In the genomic region with DNA sequence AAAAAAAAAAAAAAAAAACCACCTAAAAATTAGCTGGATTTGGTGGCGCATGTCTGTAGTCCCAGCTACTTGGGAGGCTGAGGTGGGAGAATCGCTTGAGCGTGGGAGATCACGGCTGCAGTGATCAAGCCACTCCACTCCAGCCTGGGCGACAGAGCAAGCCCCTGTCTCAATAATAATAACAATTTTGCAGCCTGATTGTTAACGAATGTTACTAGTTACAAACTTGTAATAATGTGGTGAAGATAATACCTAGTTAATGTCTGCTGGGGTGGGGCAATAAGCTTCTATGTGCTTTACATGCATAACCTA, we compare ENCODE assay signal across 12 cellular contexts. TPM values are rescaled to one million over a fixed set of nuclear protein-coding genes. Genes with fewer than 3 reads are reported as not detected.
DNase-seq lines count a peak whose midpoint lies in the region; ATAC-seq, FAIRE-seq and TF ChIP-seq lines count a peak whose summit lies in the region.
"Had no signal": no experiment of that assay in that cellular context is flagged by ENCODE, and none has a peak within 500 bp of the region (broad histone marks: within the 10 kb centered on the region; RNA-seq: fewer than 3 reads in every experiment).

No MANE protein-coding gene starts in this region.

- TF ChIP-seq POLR2A in GM12878 (IDR thresholded peaks at IDR 0.05; ENCODE audit: low read depth, low read length) = no peak

- peaks cover 4% of the 10 kb centered on the region for H3K36me3 Mint-ChIP-seq in T-helper 2 cell treated with Interferon-gamma antibody and Interleukin-4, amounts not matched to agents 5 μg/mL and 100 μg/mL, for 36 hours (ENCODE audit: low read depth)
- peaks cover 8% of the 10 kb centered on the region for H3K36me3 Mint-ChIP-seq in IgD-negative memory B cell
- peaks cover 13% of the 10 kb centered on the region for H3K36me3 Mint-ChIP-seq in nephron progenitor cell (ENCODE audit: low read depth)

- POLR2A ChIA-PET in GM12878 (lab: Charles Lee) = interaction anchor here (0.5 to 2.3 kb wide), 8 partner anchors 11 to 1430 kb away, joined by 3 to 17 read pairs (median 4); no protein-coding TSS in a partner anchor

- H3K4me1 ChIP-seq in GM12878 (ENCODE audit: control insufficient read depth, insufficient read depth, low read length) (peaks cover 4% of the 10 kb centered on the region; the same call in 1 of the 2 replicates), right cardiac atrium (ENCODE audit: control insufficient read depth, insufficient read depth, low read length) (no peaks in the 10 kb centered on the region)

- peaks cover 6% of the 10 kb centered on the region for H3K27me3 Mint-ChIP-seq in T-helper 2 cell treated with Interferon-gamma antibody and Interleukin-4, amounts not matched to agents 5 μg/mL and 100 μg/mL, for 36 hours (ENCODE audit: low read depth)
- H3K27me3 Mint-ChIP-seq in IgD-negative memory B cell = no peaks in the 10 kb centered on the region
- H3K27me3 Mint-ChIP-seq in nephron progenitor cell (ENCODE audit: low read depth, poor library complexity) = peaks cover 22% of the 10 kb centered on the region

- intact Hi-C loops in GM12878 (cut with micrococcal nuclease; ENCODE audit: unreplicated experiment) = no loop called here
- intact Hi-C loops in right cardiac atrium (cut with DNase I) = no loop called here

- in situ Hi-C loops in GM12878 (cut with MboI) = no loop called here

- RAD21 ChIA-PET in GM12878 (lab: Charles Lee; ENCODE audit: unreplicated experiment) = interaction anchor here (0.7 to 2.8 kb wide), 8 partner anchors 9 to 573 kb away, joined by 4 to 13 read pairs (median 5); partner anchors contain the start of genes KLLN and PTEN

- DNase-seq in T-helper 2 cell treated with Interferon-gamma antibody and Interleukin-4, amounts not matched to agents 5 μg/mL and 100 μg/mL, for 36 hours (ENCODE audit: low spot score) = no peak
- no peak for DNase-seq in T-helper 2 cell
- no peak for DNase-seq in GM12878 (ENCODE audit: low read depth, low spot score)
- no peak for DNase-seq in nephron progenitor cell
- DNase-seq in right cardiac atrium = no peak
- no peak for DNase-seq in HuH-7 (ENCODE audit: low spot score)
- DNase-seq: activated gamma-delta T cell, MG63, NCI-H2227 treated with DMSO at 0.1 percent for 48 hours had no signal

- H4K20me1 ChIP-seq in GM12878 (ENCODE audit: control insufficient read depth, insufficient read depth) = no peaks in the 10 kb centered on the region

- TF ChIP-seq EP300 in GM12878 (IDR thresholded peaks at IDR 0.05; ENCODE audit: borderline replicate concordance in 1 of 2, control insufficient read depth in 1 of 2, low read depth in 2 of 2, low read length in 2 of 2) = no peak

- TF ChIP-seq RAD21 in GM12878 (IDR thresholded peaks at IDR 0.05; ENCODE audit: insufficient read depth, low read depth, low read length) = no peak

- TF ChIP-seq CTCF in GM12878 (IDR thresholded peaks at IDR 0.05 in 2 of 3, conservative IDR thresholded peaks at IDR 0.05 in 1 of 3; ENCODE audit: control insufficient read depth in 2 of 3, extremely low read depth in 1 of 3, insufficient read depth in 1 of 3, low read depth in 3 of 3, low read length in 3 of 3) = no peak
- no peak for TF ChIP-seq CTCF in nephron progenitor cell (IDR thresholded peaks at IDR 0.05)

- H3K9me3 Mint-ChIP-seq in T-helper 2 cell treated with Interferon-gamma antibody and Interleukin-4, amounts not matched to agents 5 μg/mL and 100 μg/mL, for 36 hours = no peaks in the 10 kb centered on the region
- H3K9me3 Mint-ChIP-seq in IgD-negative memory B cell (no peaks in the 10 kb centered on the region), nephron progenitor cell (no peaks in the 10 kb centered on the region)

- no peak overlapping the region for H3K27ac ChIP-seq in GM12878 (ENCODE audit: control insufficient read depth, insufficient read depth)
- no peak overlapping the region for H3K27ac ChIP-seq in right cardiac atrium (ENCODE audit: low read length)

- H3K4me1 Mint-ChIP-seq in T-helper 2 cell treated with Interferon-gamma antibody and Interleukin-4, amounts not matched to agents 5 μg/mL and 100 μg/mL, for 36 hours (ENCODE audit: low read depth) = peaks cover 27% of the 10 kb centered on the region
- H3K4me1 Mint-ChIP-seq in IgD-negative memory B cell (peaks cover 24 to 31% (median 25%) of the 10 kb centered on the region in 3 donors), nephron progenitor cell (peaks cover 30% of the 10 kb centered on the region)

- H2AFZ ChIP-seq in GM12878 (ENCODE audit: control insufficient read depth, low read depth, low read length) = no peak overlapping the region

- ATAC-seq in GM12878 = no peak
- no peak for ATAC-seq in GM18519 (IDR thresholded peaks at IDR 0.05; ENCODE audit: low FRiP score, unreplicated experiment)
- ATAC-seq in right cardiac atrium = no peak

- H3K4me2 ChIP-seq in GM12878 (ENCODE audit: control insufficient read depth, insufficient read depth) = 0 out of 2 replicates have a peak overlapping the region, but pooled peaks have one; percentile 44

- SMC1A ChIA-PET in GM12878 (lab: Charles Lee; ENCODE audit: uncharacterized antibody, unreplicated experiment) = interaction anchor here (1.2 to 3.7 kb wide), 8 partner anchors 10 to 296 kb away, joined by 3 to 21 read pairs (median 6); no protein-coding TSS in a partner anchor

- H3K27ac Mint-ChIP-seq in T-helper 2 cell treated with Interferon-gamma antibody and Interleukin-4, amounts not matched to agents 5 μg/mL and 100 μg/mL, for 36 hours = no peak overlapping the region
- peak overlapping the region in 2 of 3 donors; percentile 97 to 100 for H3K27ac Mint-ChIP-seq in IgD-negative memory B cell
- no peak overlapping the region for H3K27ac Mint-ChIP-seq in nephron progenitor cell

- H3K9me3 ChIP-seq in GM12878 (replicated peaks; ENCODE audit: control insufficient read depth, insufficient read depth, low read length) = no peaks in the 10 kb centered on the region
- no peaks in the 10 kb centered on the region for H3K9me3 ChIP-seq in right cardiac atrium (ENCODE audit: control insufficient read depth, low read length)
- H3K9me3 ChIP-seq: MG63 had no signal

- peaks cover 42% of the 10 kb centered on the region for H3K79me2 ChIP-seq in GM12878 (ENCODE audit: control insufficient read depth, insufficient read depth, low read length)

- CTCF ChIA-PET in GM12878 (lab: Yijun Ruan, JAX) = interaction anchor here (0.6 to 1.6 kb wide), 6 partner anchors 9 to 733 kb away, joined by 3 to 7 read pairs (median 4); no protein-coding TSS in a partner anchor

- H3K4me3 ChIP-seq in GM12878 = no peak overlapping the region
- no peak overlapping the region for H3K4me3 ChIP-seq in right cardiac atrium (ENCODE audit: low read length)

- H3K27me3 ChIP-seq in GM12878 (replicated peaks in 1 of 2; ENCODE audit: control insufficient read depth in 2 of 2, insufficient read depth in 2 of 2, low read length in 1 of 2) (no peaks in the 10 kb centered on the region), right cardiac atrium (ENCODE audit: control insufficient read depth, insufficient read depth) (no peaks in the 10 kb centered on the region)
- H3K27me3 ChIP-seq: MG63 had no signal

- no peak overlapping the region for H3K9ac ChIP-seq in GM12878 (ENCODE audit: control insufficient read depth, insufficient read depth, low read length)

- peak overlapping the region; percentile 43 for H3K4me3 Mint-ChIP-seq in T-helper 2 cell treated with Interferon-gamma antibody and Interleukin-4, amounts not matched to agents 5 μg/mL and 100 μg/mL, for 36 hours
- H3K4me3 Mint-ChIP-seq in IgD-negative memory B cell (peak overlapping the region in 3 of 4 donors; percentile 39 to 97 (median 97)), nephron progenitor cell (peak overlapping the region; percentile 60)

- 94% methylated on average over 6 of the region's 6 CpGs for WGBS in GM12878 (ENCODE audit: insufficient coverage, insufficient replicate concordance, low lambda C conversion rate, missing lambda C conversion rate)
- WGBS in right cardiac atrium = 94% methylated on average over 6 of the region's 6 CpGs

- FAIRE-seq in GM12878 (lab: Jason Lieb, UNC) = no peak
- FAIRE-seq: A204.1 had no signal

- no TSS peak for BruUV-seq in GM12878 (replicated peaks; lab: Mats Ljungman, UMichigan)

- no peaks in the 10 kb centered on the region; a peak in 1 of 4 replicates for H3K36me3 ChIP-seq in GM12878 (ENCODE audit: control insufficient read depth in 2 of 2, insufficient read depth in 2 of 2, low read length in 1 of 2)

RNA-seq across cellular contexts. Expression of gene ATAD1, which starts 1.2 kb away (rescaled TPM):
- polyA plus RNA-seq in IgD-negative memory B cell (31.9 TPM), GM12878 (2011; rRNA removed) (40.8 and 79.5 TPM in 2 replicates), GM12878 (2014; fragmentation: Illumina TruSeq; extraction: Trizol) (43.3 and 56.8 TPM in 2 replicates), GM12878 (2014; fragmentation: Nextera tagmentation; extraction: Ambion mirVana) (10 to 100 TPM; 33.6 to 35.0 TPM), GM12878 (2014; rRNA removed) (20.5 and 24.7 TPM in 2 replicates), GM12878 (2016; fragmentation: Nextera tagmentation; extraction: Ambion mirVana) (10 to 100 TPM; 58.0 to 59.3 TPM), right cardiac atrium (46.3 TPM)
- 142 and 161 TPM in 2 replicates for total RNA-seq in GM12878 (2013; cell fraction: nucleolus; rRNA removed)
- total RNA-seq in GM12878 (2014; rRNA removed) (30.3 and 35.9 TPM in 2 replicates), GM12878 (2014; rRNA removed; fragmentation: Illumina TruSeq; extraction: Trizol) (40.1 and 41.3 TPM in 2 replicates), GM12878 (2021) (37.7 and 48.9 TPM in 2 replicates), right cardiac atrium (100 to 1,000 TPM in 3 of 4 donors, 10 to 100 TPM in 1; 96.8 to 163 (median 111) TPM)
- 12.0 TPM for polyA plus RNA-seq in GM12878 (2011; ENCODE audit: low read depth)
- 9.7 and 13.3 TPM in 2 replicates for polyA plus RNA-seq in GM12878 (2011; cell fraction: cytosol; rRNA removed)
- polyA plus RNA-seq in GM12878 (2011; cell fraction: nucleus; rRNA removed) = 16.8 and 17.1 TPM in 2 replicates
- 17.4 and 29.0 TPM in 2 replicates for polyA plus RNA-seq in GM12878 (2012)
- polyA minus RNA-seq in GM12878 (2011; rRNA and poly(A)+ RNA removed) = 16.3 and 27.9 TPM in 2 replicates
- 12.7 and 13.1 TPM in 2 replicates for polyA minus RNA-seq in GM12878 (2011; cell fraction: cytosol; rRNA and poly(A)+ RNA removed)
- polyA minus RNA-seq in GM12878 (2011; cell fraction: nucleus; rRNA and poly(A)+ RNA removed) = 16.0 and 24.2 TPM in 2 replicates

RNA-seq across cellular contexts. Expression of gene KLLN, which starts 44.1 kb away (rescaled TPM):
- polyA plus RNA-seq in IgD-negative memory B cell (0.25 TPM), GM12878 (2011; rRNA removed) (0.86 and 0.87 TPM in 2 replicates), GM12878 (2014; fragmentation: Illumina TruSeq; extraction: Trizol) (1.7 and 2.1 TPM in 2 replicates), GM12878 (2014; fragmentation: Nextera tagmentation; extraction: Ambion mirVana) (1 to 10 TPM; 2.0 to 2.1 TPM), GM12878 (2014; rRNA removed) (1.1 TPM in 2 replicates), GM12878 (2016; fragmentation: Nextera tagmentation; extraction: Ambion mirVana) (1 to 10 TPM; 1.8 to 2.2 TPM), right cardiac atrium (0.29 TPM)
- 3.1 and 3.4 TPM in 2 replicates for total RNA-seq in GM12878 (2013; cell fraction: nucleolus; rRNA removed)
- total RNA-seq in GM12878 (2014; rRNA removed) (1.4 and 1.7 TPM in 2 replicates), GM12878 (2014; rRNA removed; fragmentation: Illumina TruSeq; extraction: Trizol) (1.5 TPM in 2 replicates), GM12878 (2021) (1.9 and 2.0 TPM in 2 replicates), right cardiac atrium (under 1 TPM; 0.42 to 0.93 (median 0.49) TPM)
- polyA plus RNA-seq in GM12878 (2011; ENCODE audit: low read depth) = 0.62 TPM
- polyA plus RNA-seq in GM12878 (2011; cell fraction: cytosol; rRNA removed) = 0.91 and 1.0 TPM in 2 replicates
- 1.3 and 1.7 TPM in 2 replicates for polyA plus RNA-seq in GM12878 (2011; cell fraction: nucleus; rRNA removed)
- polyA plus RNA-seq in GM12878 (2012) = 0.99 and 1.5 TPM in 2 replicates
- polyA minus RNA-seq in GM12878 (2011; rRNA and poly(A)+ RNA removed) = 2.0 and 2.2 TPM in 2 replicates
- 0.94 and 1.3 TPM in 2 replicates for polyA minus RNA-seq in GM12878 (2011; cell fraction: cytosol; rRNA and poly(A)+ RNA removed)
- 3.6 and 5.4 TPM in 2 replicates for polyA minus RNA-seq in GM12878 (2011; cell fraction: nucleus; rRNA and poly(A)+ RNA removed)

RNA-seq across cellular contexts. Expression of gene PTEN, which starts 44.2 kb away (rescaled TPM):
- polyA plus RNA-seq in IgD-negative memory B cell (40.4 TPM), GM12878 (2011; rRNA removed) (94.3 and 180 TPM in 2 replicates), GM12878 (2014; fragmentation: Illumina TruSeq; extraction: Trizol) (53.0 and 67.7 TPM in 2 replicates), GM12878 (2014; fragmentation: Nextera tagmentation; extraction: Ambion mirVana) (10 to 100 TPM; 26.1 to 59.5 TPM), GM12878 (2014; rRNA removed) (35.0 and 45.0 TPM in 2 replicates), GM12878 (2016; fragmentation: Nextera tagmentation; extraction: Ambion mirVana) (10 to 100 TPM; 49.5 to 56.8 TPM), right cardiac atrium (28.2 TPM)
- 856 and 868 TPM in 2 replicates for total RNA-seq in GM12878 (2013; cell fraction: nucleolus; rRNA removed)
- total RNA-seq in GM12878 (2014; rRNA removed) (83.1 and 113 TPM in 2 replicates), GM12878 (2014; rRNA removed; fragmentation: Illumina TruSeq; extraction: Trizol) (175 and 183 TPM in 2 replicates), GM12878 (2021) (87.5 and 94.9 TPM in 2 replicates), right cardiac atrium (10 to 100 TPM; 72.5 to 80.2 (median 75.5) TPM)
- polyA plus RNA-seq in GM12878 (2011; ENCODE audit: low read depth) = 24.4 TPM
- polyA plus RNA-seq in GM12878 (2011; cell fraction: cytosol; rRNA removed) = 19.9 and 22.4 TPM in 2 replicates
- 52.2 and 61.7 TPM in 2 replicates for polyA plus RNA-seq in GM12878 (2011; cell fraction: nucleus; rRNA removed)
- 100 and 102 TPM in 2 replicates for polyA plus RNA-seq in GM12878 (2012)
- polyA minus RNA-seq in GM12878 (2011; rRNA and poly(A)+ RNA removed) = 143 and 199 TPM in 2 replicates
- 54.9 and 66.1 TPM in 2 replicates for polyA minus RNA-seq in GM12878 (2011; cell fraction: cytosol; rRNA and poly(A)+ RNA removed)
- polyA minus RNA-seq in GM12878 (2011; cell fraction: nucleus; rRNA and poly(A)+ RNA removed) = 165 and 285 TPM in 2 replicates

Comparison
In these comparisons a context has a peak if more than half of its experiments do, and no peak if none do; other contexts are left out.
1. H3K27ac Mint-ChIP-seq: peak in IgD-negative memory B cell (2 of 3); none in T-helper 2 cell treated with Interferon-gamma antibody and Interleukin-4, amounts not matched to agents 5 μg/mL and 100 μg/mL, for 36 hours (single experiment) and nephron progenitor cell (single experiment).
2. H3K4me3 Mint-ChIP-seq: peak in every context shown above with its lines; median percentile 97 in IgD-negative memory B cell; 60 in nephron progenitor cell; 43 in T-helper 2 cell treated with Interferon-gamma antibody and Interleukin-4, amounts not matched to agents 5 μg/mL and 100 μg/mL, for 36 hours.